In the genomic region with DNA sequence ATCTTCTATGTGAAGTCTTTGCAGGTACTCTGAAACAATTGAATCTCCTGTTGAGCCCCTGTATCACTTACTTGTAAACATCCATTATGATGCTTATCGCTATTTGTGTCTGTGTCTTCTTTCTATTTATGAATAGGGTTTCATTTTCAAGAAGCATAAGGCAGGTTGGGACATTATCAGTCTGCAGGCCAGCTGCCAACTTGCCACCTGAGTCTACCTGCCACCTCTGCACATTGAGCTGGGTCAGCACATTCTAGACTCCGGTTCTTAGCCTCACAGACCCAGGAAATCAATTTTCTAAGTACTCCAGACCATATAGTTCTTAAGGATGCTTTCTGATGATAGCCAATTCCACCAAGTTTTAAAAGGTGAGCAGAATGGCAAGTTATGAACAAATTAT, we compare ENCODE assay signal across 1 cellular context.
TF ChIP-seq lines count a peak whose summit lies in the region.

No MANE protein-coding gene starts in this region.

TF ChIP-seq in GM23338, 12 proteins besides CTCF, POLR2A, EP300 and RAD21 (continued from another document):
- TF ChIP-seq, protein P1, sequence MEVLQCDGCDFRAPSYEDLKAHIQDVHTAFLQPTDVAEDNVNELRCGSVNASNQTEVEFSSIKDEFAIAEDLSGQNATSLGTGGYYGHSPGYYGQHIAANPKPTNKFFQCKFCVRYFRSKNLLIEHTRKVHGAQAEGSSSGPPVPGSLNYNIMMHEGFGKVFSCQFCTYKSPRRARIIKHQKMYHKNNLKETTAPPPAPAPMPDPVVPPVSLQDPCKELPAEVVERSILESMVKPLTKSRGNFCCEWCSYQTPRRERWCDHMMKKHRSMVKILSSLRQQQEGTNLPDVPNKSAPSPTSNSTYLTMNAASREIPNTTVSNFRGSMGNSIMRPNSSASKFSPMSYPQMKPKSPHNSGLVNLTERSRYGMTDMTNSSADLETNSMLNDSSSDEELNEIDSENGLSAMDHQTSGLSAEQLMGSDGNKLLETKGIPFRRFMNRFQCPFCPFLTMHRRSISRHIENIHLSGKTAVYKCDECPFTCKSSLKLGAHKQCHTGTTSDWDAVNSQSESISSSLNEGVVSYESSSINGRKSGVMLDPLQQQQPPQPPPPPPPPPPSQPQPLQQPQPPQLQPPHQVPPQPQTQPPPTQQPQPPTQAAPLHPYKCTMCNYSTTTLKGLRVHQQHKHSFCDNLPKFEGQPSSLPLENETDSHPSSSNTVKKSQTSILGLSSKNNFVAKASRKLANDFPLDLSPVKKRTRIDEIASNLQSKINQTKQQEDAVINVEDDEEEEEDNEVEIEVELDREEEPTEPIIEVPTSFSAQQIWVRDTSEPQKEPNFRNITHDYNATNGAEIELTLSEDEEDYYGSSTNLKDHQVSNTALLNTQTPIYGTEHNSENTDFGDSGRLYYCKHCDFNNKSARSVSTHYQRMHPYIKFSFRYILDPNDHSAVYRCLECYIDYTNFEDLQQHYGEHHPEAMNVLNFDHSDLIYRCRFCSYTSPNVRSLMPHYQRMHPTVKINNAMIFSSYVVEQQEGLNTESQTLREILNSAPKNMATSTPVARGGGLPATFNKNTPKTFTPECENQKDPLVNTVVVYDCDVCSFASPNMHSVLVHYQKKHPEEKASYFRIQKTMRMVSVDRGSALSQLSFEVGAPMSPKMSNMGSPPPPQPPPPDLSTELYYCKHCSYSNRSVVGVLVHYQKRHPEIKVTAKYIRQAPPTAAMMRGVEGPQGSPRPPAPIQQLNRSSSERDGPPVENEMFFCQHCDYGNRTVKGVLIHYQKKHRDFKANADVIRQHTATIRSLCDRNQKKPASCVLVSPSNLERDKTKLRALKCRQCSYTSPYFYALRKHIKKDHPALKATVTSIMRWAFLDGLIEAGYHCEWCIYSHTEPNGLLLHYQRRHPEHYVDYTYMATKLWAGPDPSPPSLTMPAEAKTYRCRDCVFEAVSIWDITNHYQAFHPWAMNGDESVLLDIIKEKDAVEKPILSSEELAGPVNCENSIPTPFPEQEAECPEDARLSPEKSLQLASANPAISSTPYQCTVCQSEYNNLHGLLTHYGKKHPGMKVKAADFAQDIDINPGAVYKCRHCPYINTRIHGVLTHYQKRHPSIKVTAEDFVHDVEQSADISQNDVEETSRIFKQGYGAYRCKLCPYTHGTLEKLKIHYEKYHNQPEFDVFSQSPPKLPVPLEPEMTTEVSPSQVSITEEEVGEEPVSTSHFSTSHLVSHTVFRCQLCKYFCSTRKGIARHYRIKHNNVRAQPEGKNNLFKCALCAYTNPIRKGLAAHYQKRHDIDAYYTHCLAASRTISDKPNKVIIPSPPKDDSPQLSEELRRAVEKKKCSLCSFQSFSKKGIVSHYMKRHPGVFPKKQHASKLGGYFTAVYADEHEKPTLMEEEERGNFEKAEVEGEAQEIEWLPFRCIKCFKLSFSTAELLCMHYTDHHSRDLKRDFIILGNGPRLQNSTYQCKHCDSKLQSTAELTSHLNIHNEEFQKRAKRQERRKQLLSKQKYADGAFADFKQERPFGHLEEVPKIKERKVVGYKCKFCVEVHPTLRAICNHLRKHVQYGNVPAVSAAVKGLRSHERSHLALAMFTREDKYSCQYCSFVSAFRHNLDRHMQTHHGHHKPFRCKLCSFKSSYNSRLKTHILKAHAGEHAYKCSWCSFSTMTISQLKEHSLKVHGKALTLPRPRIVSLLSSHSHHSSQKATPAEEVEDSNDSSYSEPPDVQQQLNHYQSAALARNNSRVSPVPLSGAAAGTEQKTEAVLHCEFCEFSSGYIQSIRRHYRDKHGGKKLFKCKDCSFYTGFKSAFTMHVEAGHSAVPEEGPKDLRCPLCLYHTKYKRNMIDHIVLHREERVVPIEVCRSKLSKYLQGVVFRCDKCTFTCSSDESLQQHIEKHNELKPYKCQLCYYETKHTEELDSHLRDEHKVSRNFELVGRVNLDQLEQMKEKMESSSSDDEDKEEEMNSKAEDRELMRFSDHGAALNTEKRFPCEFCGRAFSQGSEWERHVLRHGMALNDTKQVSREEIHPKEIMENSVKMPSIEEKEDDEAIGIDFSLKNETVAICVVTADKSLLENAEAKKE (CRISPR knock-in tag; IDR thresholded peaks at IDR 0.05), result no peak
- no peak for TF ChIP-seq ZNF114 (CRISPR knock-in tag; IDR thresholded peaks at IDR 0.05)
